In genomic region chr15:74725845-74726773, GRCh38 we compare ENCODE assay signal across 8 cellular contexts. TPM values are rescaled to one million over a fixed set of nuclear protein-coding genes. Genes with fewer than 3 reads are reported as not detected.
A peak's percentile ranks its signal among the peaks of the same experiment; 100 is the strongest.
DNase-seq lines count a peak whose midpoint lies in the region; ATAC-seq and TF ChIP-seq lines count a peak whose summit lies in the region.

No MANE protein-coding gene starts in this region.

- H3K36me3 ChIP-seq in tibial artery, result no peaks in the 10 kb centered on the region

- TF ChIP-seq CTCF in epithelial cell of esophagus (IDR thresholded peaks at IDR 0.05; ENCODE audit: insufficient read depth, low read depth, low read length, missing control alignments) (no peak), tibial artery (IDR thresholded peaks at IDR 0.05) (no peak)

- H3K27ac ChIP-seq in tibial artery, result no peak overlapping the region

- no peaks in the 10 kb centered on the region for H3K9me3 ChIP-seq in tibial artery

- intact Hi-C loops in tibial artery (cut with DNase I; ENCODE audit: low total_unique reads), result no loop called here

- peak overlapping the region; percentile 72 to 83 for H3K27ac Mint-ChIP-seq in natural killer cell treated with Interleukin-12 subunit alpha and Interleukin-12 subunit beta and Interleukin-15 and Interleukin-18, amount 100 ng/mL, for 72 hours

- no peaks in the 10 kb centered on the region for H3K9me3 Mint-ChIP-seq in natural killer cell treated with Interleukin-12 subunit alpha and Interleukin-12 subunit beta and Interleukin-15 and Interleukin-18, amount 100 ng/mL, for 72 hours

- ATAC-seq in natural killer cell treated with Interleukin-12 subunit alpha and Interleukin-12 subunit beta and Interleukin-15 and Interleukin-18, amount 100 ng/mL, for 72 hours, result peak; percentile 85 to 87

- peak; percentile 51 for DNase-seq in DMS 273 (lab: John Stamatoyannopoulos, UW; ENCODE audit: unreplicated experiment)
- no peak for DNase-seq in DMS 273 treated with DMSO at 0.1 percent for 48 hours (lab: John Stamatoyannopoulos, UW)
- peak; percentile 19 for DNase-seq in NCI-H1105 (lab: John Stamatoyannopoulos, UW)
- peak; percentile 22 to 47 (median 29) for DNase-seq in activated CD8-positive, alpha-beta memory T cell treated with anti-CD3 and anti-CD28 coated beads for 48 hours (ENCODE audit: low read depth in 2 of 3, low spot score in 2 of 3)
- DNase-seq in epithelial cell of esophagus (ENCODE audit: low read depth), result no peak
- DNase-seq in natural killer cell treated with Interleukin-12 subunit alpha and Interleukin-12 subunit beta and Interleukin-15 and Interleukin-18, amount 100 ng/mL, for 72 hours (ENCODE audit: low spot score), result peak; percentile 86
- peak in 1 of 2 donors; percentile 27 for DNase-seq in tibial artery
- DNase-seq in midbrain (lab: John Stamatoyannopoulos, UW), result no peak

- H3K4me3 Mint-ChIP-seq in natural killer cell treated with Interleukin-12 subunit alpha and Interleukin-12 subunit beta and Interleukin-15 and Interleukin-18, amount 100 ng/mL, for 72 hours, result peak overlapping the region; percentile 67

- H3K36me3 Mint-ChIP-seq in natural killer cell treated with Interleukin-12 subunit alpha and Interleukin-12 subunit beta and Interleukin-15 and Interleukin-18, amount 100 ng/mL, for 72 hours, result no peaks in the 10 kb centered on the region

- H3K4me1 Mint-ChIP-seq in natural killer cell treated with Interleukin-12 subunit alpha and Interleukin-12 subunit beta and Interleukin-15 and Interleukin-18, amount 100 ng/mL, for 72 hours (ENCODE audit: low read depth in 2 of 2), result peaks cover 18 to 25% of the 10 kb centered on the region in 2 donors

- peaks cover 0 to 17% (median 13%) of the 10 kb centered on the region in 4 donors for H3K4me1 ChIP-seq in tibial artery

- peaks cover 2 to 6% of the 10 kb centered on the region in 2 donors for H3K27me3 Mint-ChIP-seq in natural killer cell treated with Interleukin-12 subunit alpha and Interleukin-12 subunit beta and Interleukin-15 and Interleukin-18, amount 100 ng/mL, for 72 hours

- H3K4me3 ChIP-seq in epithelial cell of esophagus (ENCODE audit: low read length) (peak overlapping the region; percentile 49), tibial artery (peak overlapping the region; percentile 54 to 61)

- H3K27me3 ChIP-seq in tibial artery, result peaks cover 0 to 46% of the 10 kb centered on the region in 2 donors

RNA-seq across cellular contexts. Expression of gene CYP1A1, which starts 0.8 kb away (rescaled TPM):
- total RNA-seq in natural killer cell treated with Interleukin-12 subunit alpha and Interleukin-12 subunit beta and Interleukin-15 and Interleukin-18, amount 100 ng/mL, for 72 hours, result 1 to 10 TPM; 3.2 to 4.6 TPM

RNA-seq across cellular contexts. Expression of gene CYP1A2, which starts 22.5 kb away (rescaled TPM):
- not detected for total RNA-seq in natural killer cell treated with Interleukin-12 subunit alpha and Interleukin-12 subunit beta and Interleukin-15 and Interleukin-18, amount 100 ng/mL, for 72 hours

RNA-seq across cellular contexts. Expression of gene EDC3, which starts 30.3 kb away (rescaled TPM):
- 10 to 100 TPM; 69.4 to 73.0 TPM for total RNA-seq in natural killer cell treated with Interleukin-12 subunit alpha and Interleukin-12 subunit beta and Interleukin-15 and Interleukin-18, amount 100 ng/mL, for 72 hours

RNA-seq across cellular contexts. Expression of gene CSK, which starts 55.8 kb away (rescaled TPM):
- 100 to 1,000 TPM; 323 TPM for total RNA-seq in natural killer cell treated with Interleukin-12 subunit alpha and Interleukin-12 subunit beta and Interleukin-15 and Interleukin-18, amount 100 ng/mL, for 72 hours

Comparison
In these comparisons a context has a peak if more than half of its experiments do, and no peak if none do; other contexts are left out.
1. DNase-seq: peak in DMS 273 (single experiment), NCI-H1105 (single experiment), activated CD8-positive, alpha-beta memory T cell treated with anti-CD3 and anti-CD28 coated beads for 48 hours (3 of 3) and natural killer cell treated with Interleukin-12 subunit alpha and Interleukin-12 subunit beta and Interleukin-15 and Interleukin-18, amount 100 ng/mL, for 72 hours (single experiment); none in DMS 273 treated with DMSO at 0.1 percent for 48 hours (single experiment), epithelial cell of esophagus (single experiment) and midbrain (single experiment).